ENCODE assay signal across 22 cellular contexts in the genomic region with DNA sequence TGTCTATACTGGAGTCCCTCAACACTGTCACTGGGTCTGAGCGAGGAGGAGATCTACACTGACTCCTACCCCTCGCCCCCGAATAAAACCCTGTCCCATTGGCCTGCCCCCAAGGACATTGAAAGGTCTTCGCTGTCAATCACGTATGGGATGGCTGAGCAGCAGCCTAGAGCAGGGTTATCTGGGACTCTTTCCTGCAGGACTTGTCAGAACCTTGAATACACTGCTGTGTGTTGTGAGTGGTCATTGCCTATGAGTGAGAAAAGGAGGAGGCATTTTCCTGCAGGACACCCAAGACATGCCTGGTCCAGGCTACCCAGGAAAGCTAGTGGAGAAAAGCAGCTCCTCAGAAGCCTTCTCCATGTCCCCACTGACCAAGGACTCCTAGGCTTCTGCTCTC. TPM values are rescaled to one million over a fixed set of nuclear protein-coding genes. Genes with fewer than 3 reads are reported as not detected.
DNase-seq lines count a peak whose midpoint lies in the region; ATAC-seq and TF ChIP-seq lines count a peak whose summit lies in the region.
"Had no signal": no experiment of that assay in that cellular context is flagged by ENCODE, and none has a peak within 500 bp of the region (broad histone marks: within the 10 kb centered on the region; RNA-seq: fewer than 3 reads in every experiment).

No MANE protein-coding gene starts in this region.

- peaks cover 68 to 88% of the 10 kb centered on the region in 2 experiments for H3K36me3 ChIP-seq in HEK293 (ENCODE audit: control insufficient read depth in 2 of 2, insufficient read depth in 1 of 2, low read length in 2 of 2)
- peaks cover 86% of the 10 kb centered on the region for H3K36me3 ChIP-seq in lower lobe of right lung
- H3K36me3 ChIP-seq in OCI-LY7 (ENCODE audit: insufficient read depth, low read length): no peaks in the 10 kb centered on the region
- peaks cover 82% of the 10 kb centered on the region for H3K36me3 ChIP-seq in endodermal cell (ENCODE audit: control insufficient read depth, insufficient read depth, low read length)

- TF ChIP-seq CTCF in HEK293 (tag by site-specific recombination; IDR thresholded peaks at IDR 0.05): no peak
- no peak for TF ChIP-seq CTCF in RWPE1 (conservative IDR thresholded peaks at IDR 0.05; ENCODE audit: low read depth)
- no peak for TF ChIP-seq CTCF in lower lobe of right lung (IDR thresholded peaks at IDR 0.05)
- no peak for TF ChIP-seq CTCF in OCI-LY7 (conservative IDR thresholded peaks at IDR 0.05; ENCODE audit: low read length)
- no peak for TF ChIP-seq CTCF in endodermal cell (conservative IDR thresholded peaks at IDR 0.05)

- H3K9me3 ChIP-seq in HEK293 (ENCODE audit: control insufficient read depth, insufficient read depth, low read depth, low read length) (no peaks in the 10 kb centered on the region), lower lobe of right lung (no peaks in the 10 kb centered on the region), OCI-LY7 (ENCODE audit: low read length) (no peaks in the 10 kb centered on the region), endodermal cell (ENCODE audit: control insufficient read depth, low read length) (no peaks in the 10 kb centered on the region)
- H3K9me3 ChIP-seq: BE2C, SJSA1 had no signal

- no peaks in the 10 kb centered on the region for H3K27me3 Mint-ChIP-seq in endodermal cell (ENCODE audit: insufficient read depth)

- H3K27me3 ChIP-seq in lower lobe of right lung (ENCODE audit: low read depth): no peaks in the 10 kb centered on the region
- H3K27me3 ChIP-seq in endodermal cell (ENCODE audit: control insufficient read depth, insufficient read depth, low read length, poor library complexity, severe bottlenecking): no peaks in the 10 kb centered on the region
- H3K27me3 ChIP-seq: BE2C, SJSA1 had no signal

- H3K9ac ChIP-seq in endodermal cell (ENCODE audit: extremely low read depth, low read length, poor library complexity, severe bottlenecking): no peak overlapping the region

- POLR2A ChIA-PET in HEK293 (lab: Yijun Ruan, JAX) (no interaction called here), RWPE1 (lab: Yijun Ruan, JAX; ENCODE audit: low non-redundant PET) (no interaction called here), OCI-LY7 (lab: Charles Lee) (no interaction called here)

- no peaks in the 10 kb centered on the region for H3K4me1 ChIP-seq in HEK293 (ENCODE audit: control insufficient read depth, insufficient read depth, low read length)
- peaks cover 11% of the 10 kb centered on the region for H3K4me1 ChIP-seq in lower lobe of right lung
- H3K4me1 ChIP-seq in OCI-LY7 (ENCODE audit: insufficient read depth, low read length, poor library complexity, severe bottlenecking): peaks cover 6% of the 10 kb centered on the region
- no peaks in the 10 kb centered on the region for H3K4me1 ChIP-seq in endodermal cell (ENCODE audit: control insufficient read depth, insufficient read depth, low read length)
- H3K4me1 ChIP-seq: BE2C had no signal

- no peak overlapping the region for H3K27ac ChIP-seq in HEK293 (ENCODE audit: extremely low read depth, low read depth, low read length)
- H3K27ac ChIP-seq in RWPE1: peak overlapping the region; percentile 7
- H3K27ac ChIP-seq in lower lobe of right lung: no peak overlapping the region
- no peak overlapping the region for H3K27ac ChIP-seq in OCI-LY7 (ENCODE audit: low read depth, low read length, poor library complexity, severe bottlenecking)
- no peak overlapping the region for H3K27ac ChIP-seq in endodermal cell (ENCODE audit: low read depth, low read length)
- H3K27ac ChIP-seq: SJSA1 had no signal

- H3K79me2 ChIP-seq in OCI-LY7 (ENCODE audit: insufficient read depth, low read depth, low read length): no peaks in the 10 kb centered on the region

- no peaks in the 10 kb centered on the region for H3K9me2 ChIP-seq in OCI-LY7 (ENCODE audit: insufficient read depth, low read length)

- H3K4me1 Mint-ChIP-seq in endodermal cell: no peaks in the 10 kb centered on the region

- no peak for DNase-seq in RWPE1 (ENCODE audit: low spot score)
- peak; percentile 3 for DNase-seq in lower lobe of right lung
- no peak for DNase-seq in OCI-LY7 (ENCODE audit: low spot score)
- DNase-seq in mesenteric fat pad (ENCODE audit: low spot score): no peak
- DNase-seq in endodermal cell: no peak
- no peak for DNase-seq in islet precursor cell
- DNase-seq: BE2C, NCI-H1048, NCI-H1417, NCI-H1694 treated with DMSO at 0.1 percent for 48 hours, NCI-H2081, NCI-H2227 treated with DMSO at 0.1 percent for 48 hours, NCI-H510A, NCI-H69, Right ventricle myocardium superior, T-helper 2 cell had no signal

- peaks cover 76% of the 10 kb centered on the region for H3K36me3 Mint-ChIP-seq in endodermal cell (ENCODE audit: low read depth)

- no peak overlapping the region for H2AFZ ChIP-seq in OCI-LY7 (ENCODE audit: low read length)

- intact Hi-C loops in lower lobe of right lung (cut with DNase I) (no loop called here), OCI-LY7 (cut with micrococcal nuclease; ENCODE audit: unreplicated experiment) (no loop called here)

- no peak for ATAC-seq in lower lobe of right lung
- ATAC-seq: HCT116 had no signal

- H3K4me2 ChIP-seq in OCI-LY7 (ENCODE audit: low read length): no peak overlapping the region

- no peaks in the 10 kb centered on the region for H3K9me3 Mint-ChIP-seq in endodermal cell

- BruUV-seq in OCI-LY7 (replicated peaks; lab: Mats Ljungman, UMichigan): no TSS peak

- H3K4me3 Mint-ChIP-seq in endodermal cell: no peak overlapping the region

- H3K4me3 ChIP-seq in HEK293 (ENCODE audit: low read depth, low read length) (no peak overlapping the region), lower lobe of right lung (no peak overlapping the region), OCI-LY7 (ENCODE audit: low read depth, low read length, poor library complexity, severe bottlenecking) (no peak overlapping the region), endodermal cell (ENCODE audit: low read length) (no peak overlapping the region)
- H3K4me3 ChIP-seq: SJSA1 had no signal

- no peaks in the 10 kb centered on the region for H4K20me1 ChIP-seq in OCI-LY7 (ENCODE audit: insufficient read depth, low read length)

- CTCF ChIA-PET in HEK293 (lab: Yijun Ruan, JAX) (interaction anchor here (0.5 to 1.4 kb wide), 5 partner anchors 20 to 191 kb away, joined by 3 to 5 read pairs (median 3); no protein-coding TSS in a partner anchor), RWPE1 (lab: Yijun Ruan, JAX) (no interaction called here), OCI-LY7 (lab: Charles Lee; ENCODE audit: unreplicated experiment) (no interaction called here)

- no peak overlapping the region for H3K27ac Mint-ChIP-seq in endodermal cell

- WGBS in endodermal cell (ENCODE audit: insufficient coverage in 1 of 2, insufficient read length in 1 of 2), 2 experiments: 89 to 97% methylated on average over 4 to 5 of the region's 5 CpGs

TF ChIP-seq in HEK293, 187 proteins besides CTCF, POLR2A, EP300 and RAD21 (continues in another document):
- peak; percentile 99 for TF ChIP-seq ZNF239 (tag by site-specific recombination; IDR thresholded peaks at IDR 0.05)

RNA-seq across cellular contexts. Expression of gene PVR, which starts 9.6 kb away (rescaled TPM):
- total RNA-seq in lower lobe of right lung: 35.0 TPM
- total RNA-seq in OCI-LY7 (2014; rRNA removed; shearing (Covaris generic)): not detected in 2 replicates
- not detected in 2 replicates for total RNA-seq in OCI-LY7 (2022)
- total RNA-seq in mesenteric fat pad: 30.3 TPM
- 10 to 100 TPM; 21.2 to 31.6 TPM for total RNA-seq in endodermal cell
- polyA plus RNA-seq in endodermal cell (2013, experiment 1 of 2): 18.2 TPM
- 17.4 TPM for polyA plus RNA-seq in endodermal cell (2013, experiment 2 of 2)

RNA-seq across cellular contexts. Expression of gene CEACAM19, which starts 17.9 kb away (rescaled TPM):
- total RNA-seq in lower lobe of right lung (7.7 TPM), OCI-LY7 (2022) (not detected in 2 replicates), mesenteric fat pad (3.7 TPM), endodermal cell (1 to 10 TPM; 2.2 to 2.8 TPM)
- total RNA-seq in OCI-LY7 (2014; rRNA removed; shearing (Covaris generic)): not detected in 2 replicates
- polyA plus RNA-seq in endodermal cell (2013, experiment 1 of 2): 2.3 TPM
- 2.2 TPM for polyA plus RNA-seq in endodermal cell (2013, experiment 2 of 2)

RNA-seq across cellular contexts. Expression of gene IGSF23, which starts 40.0 kb away (rescaled TPM):
- total RNA-seq in lower lobe of right lung (not detected), OCI-LY7 (2022) (not detected in 2 replicates), mesenteric fat pad (not detected), endodermal cell (not detected)
- not detected in 2 replicates for total RNA-seq in OCI-LY7 (2014; rRNA removed; shearing (Covaris generic))
- polyA plus RNA-seq in endodermal cell (2013, experiment 1 of 2): not detected
- not detected for polyA plus RNA-seq in endodermal cell (2013, experiment 2 of 2)
- total RNA-seq: G401, H1, Right ventricle myocardium superior, RPMI7951 had no signal
- polyA plus RNA-seq: H1 had no signal

RNA-seq across cellular contexts. Expression of gene CEACAM16, which starts 45.6 kb away (rescaled TPM):
- total RNA-seq in lower lobe of right lung (not detected), OCI-LY7 (2022) (not detected in 2 replicates), mesenteric fat pad (not detected), endodermal cell (not detected)
- total RNA-seq in OCI-LY7 (2014; rRNA removed; shearing (Covaris generic)): not detected in 2 replicates
- not detected for polyA plus RNA-seq in endodermal cell (2013, experiment 1 of 2)
- not detected for polyA plus RNA-seq in endodermal cell (2013, experiment 2 of 2)
- total RNA-seq: G401, H1, Right ventricle myocardium superior, RPMI7951, SJSA1 had no signal
- polyA plus RNA-seq: H1 had no signal

Comparison
In these comparisons a context has a peak if more than half of its experiments do, and no peak if none do; other contexts are left out.
1. RNA of gene PVR, which starts 9.6 kb away (total RNA-seq): 35.0 TPM in lower lobe of right lung (single experiment), 21.2 to 31.6 TPM in endodermal cell and 30.3 TPM in mesenteric fat pad (single experiment); not detected in OCI-LY7; every median in the first group is over 10 times any median in the second.